In genomic region chr1:178494569-178494971, GRCh38 we compare ENCODE assay signal across 1 cellular context.
TF ChIP-seq lines count a peak whose summit lies in the region.

No MANE protein-coding gene starts in this region.

TF ChIP-seq in K562, 482 proteins besides CTCF, POLR2A, EP300 and RAD21 (continued from another document):
- TF ChIP-seq, protein P1, sequence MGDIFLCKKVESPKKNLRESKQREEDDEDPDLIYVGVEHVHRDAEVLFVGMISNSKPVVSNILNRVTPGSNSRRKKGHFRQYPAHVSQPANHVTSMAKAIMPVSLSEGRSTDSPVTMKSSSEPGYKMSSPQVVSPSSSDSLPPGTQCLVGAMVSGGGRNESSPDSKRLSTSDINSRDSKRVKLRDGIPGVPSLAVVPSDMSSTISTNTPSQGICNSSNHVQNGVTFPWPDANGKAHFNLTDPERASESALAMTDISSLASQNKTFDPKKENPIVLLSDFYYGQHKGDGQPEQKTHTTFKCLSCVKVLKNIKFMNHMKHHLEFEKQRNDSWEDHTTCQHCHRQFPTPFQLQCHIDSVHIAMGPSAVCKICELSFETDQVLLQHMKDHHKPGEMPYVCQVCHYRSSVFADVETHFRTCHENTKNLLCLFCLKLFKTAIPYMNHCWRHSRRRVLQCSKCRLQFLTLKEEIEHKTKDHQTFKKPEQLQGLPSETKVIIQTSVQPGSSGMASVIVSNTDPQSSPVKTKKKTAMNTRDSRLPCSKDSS (IDR thresholded peaks at IDR 0.05; ENCODE audit: low read depth, partially characterized antibody), result no peak
- TF ChIP-seq, protein P2, sequence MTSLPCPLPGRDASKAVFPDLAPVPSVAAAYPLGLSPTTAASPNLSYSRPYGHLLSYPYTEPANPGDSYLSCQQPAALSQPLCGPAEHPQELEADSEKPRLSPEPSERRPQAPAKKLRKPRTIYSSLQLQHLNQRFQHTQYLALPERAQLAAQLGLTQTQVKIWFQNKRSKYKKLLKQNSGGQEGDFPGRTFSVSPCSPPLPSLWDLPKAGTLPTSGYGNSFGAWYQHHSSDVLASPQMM (CRISPR knock-in tag; IDR thresholded peaks at IDR 0.05), result no peak
- TF ChIP-seq PURB (CRISPR knock-in tag; IDR thresholded peaks at IDR 0.05; ENCODE audit: low read depth), result no peak
- no peak for TF ChIP-seq CTCFL (IDR thresholded peaks at IDR 0.05; ENCODE audit: borderline replicate concordance, insufficient read depth, low read depth, low read length, poor library complexity, severe bottlenecking)
- no peak for TF ChIP-seq JUNB (CRISPR knock-in tag; conservative IDR thresholded peaks at IDR 0.05)
- no peak for TF ChIP-seq ZMIZ1 (IDR thresholded peaks at IDR 0.05; ENCODE audit: low read depth in 2 of 2, low read length in 2 of 2)
- no peak for TF ChIP-seq SMAD2 (IDR thresholded peaks at IDR 0.05; ENCODE audit: low read depth, low read length)
- TF ChIP-seq ZNF263 (CRISPR knock-in tag; IDR thresholded peaks at IDR 0.05; ENCODE audit: borderline replicate concordance), result no peak
- TF ChIP-seq PCBP1 (IDR thresholded peaks at IDR 0.05; ENCODE audit: low read depth, low read length, poor library complexity, severe bottlenecking), result no peak
- TF ChIP-seq ZNF699 (CRISPR knock-in tag; IDR thresholded peaks at IDR 0.05; ENCODE audit: insufficient replicate concordance), result no peak
- no peak for TF ChIP-seq NFIC (IDR thresholded peaks at IDR 0.05)
- no peak for TF ChIP-seq TFAM (CRISPR knock-in tag; conservative IDR thresholded peaks at IDR 0.05)
TF ChIP-seq in K562: peak in this region for 0.
